ENCODE assay signal across 10 cellular contexts in genomic region chr5:124935060-124935459, GRCh38.
DNase-seq lines count a peak whose midpoint lies in the region; ATAC-seq and TF ChIP-seq lines count a peak whose summit lies in the region.
"Had no signal": no experiment of that assay in that cellular context is flagged by ENCODE, and none has a peak within 500 bp of the region (broad histone marks: within the 10 kb centered on the region; RNA-seq: fewer than 3 reads in every experiment).

No MANE protein-coding gene starts in this region.

- peak overlapping the region; percentile 54; the same call in 1 of the 2 replicates for H3K14ac ChIP-seq in IMR-90 (replicated peaks; ENCODE audit: low read depth, low read length)

- H2AFZ ChIP-seq in IMR-90 (replicated peaks; ENCODE audit: low read length, poor library complexity), result peak overlapping the region; percentile 68

- no peak overlapping the region for H3K4me2 ChIP-seq in IMR-90 (ENCODE audit: low read depth, low read length)

- H3K27me3 ChIP-seq in IMR-90 (ENCODE audit: control insufficient read depth, insufficient read depth, low read length), result no peaks in the 10 kb centered on the region
- H3K27me3 ChIP-seq in ascending aorta, result no peaks in the 10 kb centered on the region

- H4K5ac ChIP-seq in IMR-90 (ENCODE audit: low read depth, low read length), result no peak overlapping the region

- no TSS peak for BruUV-seq in IMR-90 (replicated peaks; lab: Mats Ljungman, UMichigan)

- TF ChIP-seq POLR2A in IMR-90 (IDR thresholded peaks at IDR 0.05; ENCODE audit: low read depth, low read length), result no peak

- CTCF ChIA-PET in IMR-90 (lab: Yijun Ruan, JAX), result no interaction called here

- no peak overlapping the region for H2BK5ac ChIP-seq in IMR-90 (ENCODE audit: low read depth, low read length, poor library complexity, severe bottlenecking)

- H3K23ac ChIP-seq in IMR-90 (ENCODE audit: low read depth, low read length), result 0 out of 2 replicates have a peak overlapping the region, but pooled peaks have one; percentile 24

- ATAC-seq in GM18907 (IDR thresholded peaks at IDR 0.05; ENCODE audit: unreplicated experiment) (peak; percentile 82), HG02610 (IDR thresholded peaks at IDR 0.05; ENCODE audit: unreplicated experiment) (peak; percentile 58), IMR-90 (ENCODE audit: low read depth) (no peak), mucosa of descending colon (peak; percentile 48)
- ATAC-seq: left lobe of liver had no signal

- H3K9me3 ChIP-seq in IMR-90 (ENCODE audit: control insufficient read depth, insufficient read depth, low read length) (no peaks in the 10 kb centered on the region), mucosa of descending colon (no peaks in the 10 kb centered on the region), ascending aorta (no peaks in the 10 kb centered on the region)

- H2BK120ac ChIP-seq in IMR-90 (ENCODE audit: low read depth, low read length), result peak overlapping the region; percentile 86

- POLR2A ChIA-PET in IMR-90 (lab: Charles Lee; ENCODE audit: unreplicated experiment), result no interaction called here

- in situ Hi-C loops in IMR-90 (cut with MboI; ENCODE audit: low sequenced_read_pairs), result no loop called here

- H3K4ac ChIP-seq in IMR-90 (ENCODE audit: low read depth, low read length), result peak overlapping the region; percentile 72; the same call in 1 of the 2 replicates

- no peaks in the 10 kb centered on the region for H4K20me1 ChIP-seq in IMR-90 (ENCODE audit: insufficient read depth, low read length)

- peaks cover 4% of the 10 kb centered on the region; the same call in 1 of the 2 replicates for H3K4me1 ChIP-seq in IMR-90 (ENCODE audit: control insufficient read depth, insufficient read depth, low read length)
- H3K4me1 ChIP-seq in mucosa of descending colon (ENCODE audit: low read depth), result no peaks in the 10 kb centered on the region
- peaks cover 0 to 5% of the 10 kb centered on the region in 2 donors for H3K4me1 ChIP-seq in ascending aorta

- 100% methylated on average over 2 of the region's 4 CpGs; no CpG with 5 or more reads in 1 of the 2 experiments for WGBS in IMR-90 (ENCODE audit: extremely low coverage in 2 of 2, insufficient read length in 1 of 2), 2 experiments

- no peak overlapping the region for H3K4me3 ChIP-seq in IMR-90 (ENCODE audit: insufficient read depth, low read depth, low read length)
- no peak overlapping the region for H3K4me3 ChIP-seq in mucosa of descending colon
- no peak overlapping the region for H3K4me3 ChIP-seq in ascending aorta

- dilution Hi-C loops in IMR-90 (cut with HindIII; ENCODE audit: low sequenced_read_pairs, unreplicated experiment), result no loop called here

- TF ChIP-seq RAD21 in IMR-90 (IDR thresholded peaks at IDR 0.05; ENCODE audit: low read length), result no peak

- no peak overlapping the region for H3K9ac ChIP-seq in IMR-90 (ENCODE audit: low read depth, low read length)

- H4K91ac ChIP-seq in IMR-90 (ENCODE audit: insufficient read depth, low read depth, low read length), result peak overlapping the region; percentile 66; the same call in 1 of the 2 replicates

- H3K79me1 ChIP-seq in IMR-90 (ENCODE audit: low read depth in 1 of 2, low read length in 2 of 2), result no peaks in the 10 kb centered on the region

- H3K9me1 ChIP-seq in IMR-90 (ENCODE audit: insufficient read depth, low read length), result peaks cover 7% of the 10 kb centered on the region

- intact Hi-C loops in IMR-90 (cut with micrococcal nuclease) (no loop called here), mucosa of descending colon (cut with DNase I, micrococcal nuclease) (no loop called here), ascending aorta (cut with DNase I) (no loop called here)

- H3K36me3 ChIP-seq in IMR-90 (ENCODE audit: control insufficient read depth, insufficient read depth, low read length) (no peaks in the 10 kb centered on the region), mucosa of descending colon (ENCODE audit: low read depth) (no peaks in the 10 kb centered on the region), ascending aorta (no peaks in the 10 kb centered on the region)

- DNase-seq in IMR-90 (no peak), mucosa of descending colon (no peak), NCI-H524 (lab: John Stamatoyannopoulos, UW) (no peak), NCI-H446 (lab: John Stamatoyannopoulos, UW) (no peak), ascending aorta (ENCODE audit: low spot score in 2 of 2) (no peak)
- no peak for DNase-seq in central memory CD4-positive, alpha-beta T cell
- DNase-seq: NCI-H2029 had no signal

- H3K27ac ChIP-seq in IMR-90 (ENCODE audit: insufficient read depth, low read length), result no peak overlapping the region
- no peak overlapping the region for H3K27ac ChIP-seq in ascending aorta

- peak overlapping the region; percentile 41; the same call in 1 of the 2 replicates for H3K18ac ChIP-seq in IMR-90 (ENCODE audit: low read depth, low read length)

- no peak overlapping the region; a peak in 1 of 4 replicates for H4K8ac ChIP-seq in IMR-90 (ENCODE audit: low read depth in 2 of 2, low read length in 2 of 2)

- peak overlapping the region; percentile 32 for H2AK5ac ChIP-seq in IMR-90 (ENCODE audit: low read depth, low read length)

- H2BK15ac ChIP-seq in IMR-90 (ENCODE audit: low read depth, low read length), result peak overlapping the region; percentile 65; the same call in 1 of the 3 replicates

- H2BK20ac ChIP-seq in IMR-90 (ENCODE audit: low read depth, low read length), result peak overlapping the region; percentile 45

- no peak overlapping the region for H3K56ac ChIP-seq in IMR-90 (ENCODE audit: extremely low read depth, insufficient read depth, low read length)

- no peak for TF ChIP-seq CTCF in IMR-90 (conservative IDR thresholded peaks at IDR 0.05; ENCODE audit: low read depth, low read length)
- TF ChIP-seq CTCF in mucosa of descending colon (IDR thresholded peaks at IDR 0.05), result no peak
- no peak for TF ChIP-seq CTCF in ascending aorta (IDR thresholded peaks at IDR 0.05)

- H2AK9ac ChIP-seq in IMR-90 (replicated peaks; ENCODE audit: low read depth, low read length, poor library complexity), result peak overlapping the region; percentile 83

TF ChIP-seq in IMR-90, 13 proteins besides CTCF, POLR2A, EP300 and RAD21:
- TF ChIP-seq SMC3 (IDR thresholded peaks at IDR 0.05; ENCODE audit: low read depth, low read length) (no peak), NFE2L2 (IDR thresholded peaks at IDR 0.05; ENCODE audit: low read depth, low read length) (no peak), RCOR1 (IDR thresholded peaks at IDR 0.05; ENCODE audit: insufficient replicate concordance, low read length) (no peak), MAFK (IDR thresholded peaks at IDR 0.05; ENCODE audit: low read depth, low read length) (no peak), FOS (IDR thresholded peaks at IDR 0.05; ENCODE audit: low read depth, low read length) (no peak), BHLHE40 (IDR thresholded peaks at IDR 0.05; ENCODE audit: low read depth, low read length) (no peak), CHD1 (IDR thresholded peaks at IDR 0.05; ENCODE audit: low read depth, low read length) (no peak), RFX5 (IDR thresholded peaks at IDR 0.05; ENCODE audit: low read depth, low read length) (no peak), CEBPB (IDR thresholded peaks at IDR 0.05; ENCODE audit: low read depth, low read length) (no peak), MAZ (IDR thresholded peaks at IDR 0.05; ENCODE audit: borderline replicate concordance, low read depth, low read length) (no peak), MXI1 (IDR thresholded peaks at IDR 0.05; ENCODE audit: borderline replicate concordance, low read depth, low read length) (no peak)
- TF ChIP-seq, protein P1, sequence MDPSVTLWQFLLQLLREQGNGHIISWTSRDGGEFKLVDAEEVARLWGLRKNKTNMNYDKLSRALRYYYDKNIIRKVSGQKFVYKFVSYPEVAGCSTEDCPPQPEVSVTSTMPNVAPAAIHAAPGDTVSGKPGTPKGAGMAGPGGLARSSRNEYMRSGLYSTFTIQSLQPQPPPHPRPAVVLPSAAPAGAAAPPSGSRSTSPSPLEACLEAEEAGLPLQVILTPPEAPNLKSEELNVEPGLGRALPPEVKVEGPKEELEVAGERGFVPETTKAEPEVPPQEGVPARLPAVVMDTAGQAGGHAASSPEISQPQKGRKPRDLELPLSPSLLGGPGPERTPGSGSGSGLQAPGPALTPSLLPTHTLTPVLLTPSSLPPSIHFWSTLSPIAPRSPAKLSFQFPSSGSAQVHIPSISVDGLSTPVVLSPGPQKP (IDR thresholded peaks at IDR 0.05; ENCODE audit: borderline replicate concordance, low read depth, low read length), result no peak
- TF ChIP-seq, protein P2, sequence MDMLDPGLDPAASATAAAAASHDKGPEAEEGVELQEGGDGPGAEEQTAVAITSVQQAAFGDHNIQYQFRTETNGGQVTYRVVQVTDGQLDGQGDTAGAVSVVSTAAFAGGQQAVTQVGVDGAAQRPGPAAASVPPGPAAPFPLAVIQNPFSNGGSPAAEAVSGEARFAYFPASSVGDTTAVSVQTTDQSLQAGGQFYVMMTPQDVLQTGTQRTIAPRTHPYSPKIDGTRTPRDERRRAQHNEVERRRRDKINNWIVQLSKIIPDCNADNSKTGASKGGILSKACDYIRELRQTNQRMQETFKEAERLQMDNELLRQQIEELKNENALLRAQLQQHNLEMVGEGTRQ (IDR thresholded peaks at IDR 0.05; ENCODE audit: low read depth, low read length), result no peak
